Comparison of ENCODE assay signal across 24 cellular contexts in the genomic region with DNA sequence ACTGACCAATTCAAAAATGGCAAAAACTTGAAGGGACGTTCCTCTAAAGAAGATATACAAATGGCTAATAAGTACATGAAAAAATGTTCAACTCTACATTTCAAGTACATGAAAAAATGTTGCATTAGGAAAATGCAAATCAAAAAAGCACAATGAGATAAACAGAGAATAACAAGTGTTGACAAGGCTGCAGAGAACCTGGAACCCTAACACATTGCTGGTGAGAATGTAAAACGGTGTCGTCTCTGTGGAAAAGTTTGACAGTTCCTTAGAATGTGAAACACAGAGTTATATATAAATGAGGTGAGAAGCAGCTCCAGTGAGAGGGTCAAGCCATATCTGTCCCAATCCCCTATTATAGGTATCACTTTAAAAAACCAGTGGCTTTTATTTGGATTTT. TPM values are rescaled to one million over a fixed set of nuclear protein-coding genes. Genes with fewer than 3 reads are reported as not detected.
DNase-seq lines count a peak whose midpoint lies in the region; ATAC-seq, FAIRE-seq and TF ChIP-seq lines count a peak whose summit lies in the region.
"Had no signal": no experiment of that assay in that cellular context is flagged by ENCODE, and none has a peak within 500 bp of the region (broad histone marks: within the 10 kb centered on the region; RNA-seq: fewer than 3 reads in every experiment).

No MANE protein-coding gene starts in this region.

- RAD21 ChIA-PET in GM12878 (lab: Charles Lee; ENCODE audit: unreplicated experiment): no interaction called here

- H3K36me3 Mint-ChIP-seq in activated T-cell treated with anti-CD3 and anti-CD28 coated beads, Interleukin-2, amount 50 U/mL, for 24 hours (ENCODE audit: low read depth): peaks cover 43% of the 10 kb centered on the region
- no peaks in the 10 kb centered on the region for H3K36me3 Mint-ChIP-seq in natural killer cell
- peaks cover 15% of the 10 kb centered on the region for H3K36me3 Mint-ChIP-seq in natural killer cell treated with Interleukin-12 subunit alpha and Interleukin-12 subunit beta and Interleukin-15 and Interleukin-18, amount 100 ng/mL, for 72 hours
- peaks cover 30% of the 10 kb centered on the region for H3K36me3 Mint-ChIP-seq in stimulated activated memory B cell treated with anti-CD40 and anti-IgM and Interleukin-4, amounts not matched to agents 10 μg/mL and 1 μg/mL and 100 μg/mL, for 72 hours

- no peak for TF ChIP-seq EP300 in GM12878 (IDR thresholded peaks at IDR 0.05; ENCODE audit: borderline replicate concordance in 1 of 2, control insufficient read depth in 1 of 2, low read depth in 2 of 2, low read length in 2 of 2)

- no peak for TF ChIP-seq POLR2A in GM12878 (IDR thresholded peaks at IDR 0.05; ENCODE audit: low read depth, low read length)

- H3K9me3 Mint-ChIP-seq in activated T-cell treated with anti-CD3 and anti-CD28 coated beads, Interleukin-2, amount 50 U/mL, for 24 hours: no peaks in the 10 kb centered on the region
- H3K9me3 Mint-ChIP-seq in natural killer cell: no peaks in the 10 kb centered on the region
- H3K9me3 Mint-ChIP-seq in natural killer cell treated with Interleukin-12 subunit alpha and Interleukin-12 subunit beta and Interleukin-15 and Interleukin-18, amount 100 ng/mL, for 72 hours: no peaks in the 10 kb centered on the region
- no peaks in the 10 kb centered on the region for H3K9me3 Mint-ChIP-seq in stimulated activated memory B cell treated with anti-CD40 and anti-IgM and Interleukin-4, amounts not matched to agents 10 μg/mL and 1 μg/mL and 100 μg/mL, for 72 hours

- no peak for DNase-seq in activated T-cell treated with anti-CD3 and anti-CD28 coated beads, Interleukin-2, amount 50 U/mL, for 24 hours
- no peak for DNase-seq in activated T-cell treated with anti-CD3 and anti-CD28 coated beads, Interleukin-2, amount 50 U/mL, for 48 hours
- no peak for DNase-seq in natural killer cell
- no peak for DNase-seq in natural killer cell treated with Interleukin-12 subunit alpha and Interleukin-12 subunit beta and Interleukin-15 and Interleukin-18, amount 100 ng/mL, for 72 hours (ENCODE audit: low spot score)
- no peak for DNase-seq in GM12878 (ENCODE audit: low read depth, low spot score)
- no peak for DNase-seq in 8988T
- no peak for DNase-seq in activated CD8-positive, alpha-beta memory T cell treated with anti-CD3 and anti-CD28 coated beads, Interleukin-2, amount 50 U/mL, for 4 hours
- DNase-seq: BE2C; COR-L47; DMS79 treated with DMSO at 0.1 percent for 48 hours; GM23248; KG1; NCI-H1105 treated with DMSO at 0.1 percent for 48 hours; NCI-H2029 treated with DMSO at 0.1 percent for 48 hours; NCI-H226; NCI-H510A treated with DMSO at 0.1 percent for 48 hours; NCI-H774; NK-92 treated with Interleukin-12 subunit alpha and Interleukin-12 subunit beta, amount 100 ng/mL, for 24 hours; SIG-M5 had no signal

- H3K4me3 Mint-ChIP-seq in activated T-cell treated with anti-CD3 and anti-CD28 coated beads, Interleukin-2, amount 50 U/mL, for 24 hours: no peak overlapping the region
- H3K4me3 Mint-ChIP-seq in natural killer cell: no peak overlapping the region
- no peak overlapping the region for H3K4me3 Mint-ChIP-seq in natural killer cell treated with Interleukin-12 subunit alpha and Interleukin-12 subunit beta and Interleukin-15 and Interleukin-18, amount 100 ng/mL, for 72 hours
- H3K4me3 Mint-ChIP-seq in stimulated activated memory B cell treated with anti-CD40 and anti-IgM and Interleukin-4, amounts not matched to agents 10 μg/mL and 1 μg/mL and 100 μg/mL, for 72 hours: no peak overlapping the region

- in situ Hi-C loops in GM12878 (cut with MboI): no loop called here

- no peaks in the 10 kb centered on the region for H4K20me1 ChIP-seq in GM12878 (ENCODE audit: control insufficient read depth, insufficient read depth)

- no peak for TF ChIP-seq CTCF in natural killer cell (IDR thresholded peaks at IDR 0.05)
- TF ChIP-seq CTCF in GM12878 (IDR thresholded peaks at IDR 0.05 in 2 of 3, conservative IDR thresholded peaks at IDR 0.05 in 1 of 3; ENCODE audit: control insufficient read depth in 2 of 3, extremely low read depth in 1 of 3, insufficient read depth in 1 of 3, low read depth in 3 of 3, low read length in 3 of 3): no peak

- H3K36me3 ChIP-seq in GM12878 (ENCODE audit: control insufficient read depth in 2 of 2, insufficient read depth in 2 of 2, low read length in 1 of 2): peaks cover 0 to 2% of the 10 kb centered on the region in 2 experiments; a peak in 3 of 4 replicates

- H3K9me3 ChIP-seq in GM12878 (replicated peaks; ENCODE audit: control insufficient read depth, insufficient read depth, low read length): no peaks in the 10 kb centered on the region
- H3K9me3 ChIP-seq: BE2C, HAP-1 had no signal

- BruUV-seq in GM12878 (replicated peaks; lab: Mats Ljungman, UMichigan): TSS peak; percentile 14

- no peak overlapping the region for H3K9ac ChIP-seq in GM12878 (ENCODE audit: control insufficient read depth, insufficient read depth, low read length)
- H3K9ac ChIP-seq: GM23248 had no signal

- TF ChIP-seq RAD21 in GM12878 (IDR thresholded peaks at IDR 0.05; ENCODE audit: insufficient read depth, low read depth, low read length): no peak

- CTCF ChIA-PET in GM12878 (lab: Yijun Ruan, JAX): interaction anchor here (1.0 kb wide), 1 partner anchor 211 kb away, joined by 5 read pairs; no protein-coding TSS in a partner anchor

- no peaks in the 10 kb centered on the region for H3K27me3 Mint-ChIP-seq in activated T-cell treated with anti-CD3 and anti-CD28 coated beads, Interleukin-2, amount 50 U/mL, for 24 hours
- H3K27me3 Mint-ChIP-seq in natural killer cell (ENCODE audit: low read depth in 2 of 2): no peaks in the 10 kb centered on the region
- H3K27me3 Mint-ChIP-seq in natural killer cell treated with Interleukin-12 subunit alpha and Interleukin-12 subunit beta and Interleukin-15 and Interleukin-18, amount 100 ng/mL, for 72 hours: no peaks in the 10 kb centered on the region
- H3K27me3 Mint-ChIP-seq in stimulated activated memory B cell treated with anti-CD40 and anti-IgM and Interleukin-4, amounts not matched to agents 10 μg/mL and 1 μg/mL and 100 μg/mL, for 72 hours: no peaks in the 10 kb centered on the region

- 86% methylated on average over 3 of the region's 3 CpGs for WGBS in GM12878 (ENCODE audit: insufficient coverage, insufficient replicate concordance, low lambda C conversion rate, missing lambda C conversion rate)

- POLR2A ChIA-PET in GM12878 (lab: Charles Lee): no interaction called here

- H3K4me2 ChIP-seq in GM12878 (ENCODE audit: control insufficient read depth, insufficient read depth): no peak overlapping the region

- no peaks in the 10 kb centered on the region for H3K4me1 ChIP-seq in GM12878 (ENCODE audit: control insufficient read depth, insufficient read depth, low read length)
- H3K4me1 ChIP-seq: BE2C had no signal

- no peak for FAIRE-seq in GM12878 (lab: Jason Lieb, UNC)
- FAIRE-seq: GM12891 had no signal

- SMC1A ChIA-PET in GM12878 (lab: Charles Lee; ENCODE audit: uncharacterized antibody, unreplicated experiment): interaction anchor here (0.6 to 1.6 kb wide), 2 partner anchors 185 to 211 kb away, joined by 3 to 5 read pairs; no protein-coding TSS in a partner anchor

- no peak for ATAC-seq in natural killer cell
- no peak for ATAC-seq in natural killer cell treated with Interleukin-12 subunit alpha and Interleukin-12 subunit beta and Interleukin-15 and Interleukin-18, amount 100 ng/mL, for 72 hours
- no peak for ATAC-seq in GM12878
- no peak for ATAC-seq in stimulated activated memory B cell treated with anti-CD40 and anti-IgM and Interleukin-4, amounts not matched to agents 10 μg/mL and 1 μg/mL and 100 μg/mL, for 72 hours
- ATAC-seq: Panc1 had no signal

- no peak overlapping the region for H3K27ac ChIP-seq in GM12878 (ENCODE audit: control insufficient read depth, insufficient read depth)
- H3K27ac ChIP-seq: GM23248, HL-60 had no signal

- no peaks in the 10 kb centered on the region for H3K79me2 ChIP-seq in GM12878 (ENCODE audit: control insufficient read depth, insufficient read depth, low read length)

- H3K27ac Mint-ChIP-seq in activated T-cell treated with anti-CD3 and anti-CD28 coated beads, Interleukin-2, amount 50 U/mL, for 24 hours: peak overlapping the region; percentile 47
- H3K27ac Mint-ChIP-seq in natural killer cell: peak overlapping the region; percentile 30 to 32
- no peak overlapping the region for H3K27ac Mint-ChIP-seq in natural killer cell treated with Interleukin-12 subunit alpha and Interleukin-12 subunit beta and Interleukin-15 and Interleukin-18, amount 100 ng/mL, for 72 hours
- peak overlapping the region; percentile 23 for H3K27ac Mint-ChIP-seq in stimulated activated memory B cell treated with anti-CD40 and anti-IgM and Interleukin-4, amounts not matched to agents 10 μg/mL and 1 μg/mL and 100 μg/mL, for 72 hours

- no peak overlapping the region for H3K4me3 ChIP-seq in GM12878
- H3K4me3 ChIP-seq: GM23248, HAP-1 had no signal

- no peak overlapping the region for H2AFZ ChIP-seq in GM12878 (ENCODE audit: control insufficient read depth, low read depth, low read length)
- H2AFZ ChIP-seq: GM23248 had no signal

- H3K27me3 ChIP-seq in GM12878 (replicated peaks in 1 of 2; ENCODE audit: control insufficient read depth in 2 of 2, insufficient read depth in 2 of 2, low read length in 1 of 2): no peaks in the 10 kb centered on the region
- H3K27me3 ChIP-seq: BE2C had no signal

- H3K4me1 Mint-ChIP-seq in activated T-cell treated with anti-CD3 and anti-CD28 coated beads, Interleukin-2, amount 50 U/mL, for 24 hours (ENCODE audit: low read depth): peaks cover 30% of the 10 kb centered on the region
- H3K4me1 Mint-ChIP-seq in natural killer cell: peaks cover 7 to 21% of the 10 kb centered on the region in 2 donors
- peaks cover 10 to 14% of the 10 kb centered on the region in 2 donors for H3K4me1 Mint-ChIP-seq in natural killer cell treated with Interleukin-12 subunit alpha and Interleukin-12 subunit beta and Interleukin-15 and Interleukin-18, amount 100 ng/mL, for 72 hours (ENCODE audit: low read depth in 2 of 2)
- peaks cover 6% of the 10 kb centered on the region for H3K4me1 Mint-ChIP-seq in stimulated activated memory B cell treated with anti-CD40 and anti-IgM and Interleukin-4, amounts not matched to agents 10 μg/mL and 1 μg/mL and 100 μg/mL, for 72 hours

- intact Hi-C loops in natural killer cell (cut with micrococcal nuclease): no loop called here
- intact Hi-C loops in GM12878 (cut with micrococcal nuclease; ENCODE audit: unreplicated experiment): no loop called here

RNA-seq across cellular contexts. Expression of a gene that starts 44.6 kb away (rescaled TPM):
- total RNA-seq in natural killer cell (100 to 1,000 TPM; 163 to 187 (median 180) TPM), GM12878 (2014; rRNA removed) (61.2 and 83.5 TPM in 2 replicates), GM12878 (2014; rRNA removed; fragmentation: Illumina TruSeq; extraction: Trizol) (119 and 132 TPM in 2 replicates), GM12878 (2021) (89.2 and 95.2 TPM in 2 replicates)
- 100 to 1,000 TPM; 104 to 132 TPM for total RNA-seq in natural killer cell treated with Interleukin-12 subunit alpha and Interleukin-12 subunit beta and Interleukin-15 and Interleukin-18, amount 100 ng/mL, for 72 hours
- total RNA-seq in GM12878 (2013; cell fraction: nucleolus; rRNA removed): 98.8 and 100 TPM in 2 replicates
- 36.8 TPM for polyA plus RNA-seq in GM12878 (2011; ENCODE audit: low read depth)
- polyA plus RNA-seq in GM12878 (2011; rRNA removed) (55.7 and 103 TPM in 2 replicates), GM12878 (2014; fragmentation: Illumina TruSeq; extraction: Trizol) (89.9 and 127 TPM in 2 replicates), GM12878 (2014; fragmentation: Nextera tagmentation; extraction: Ambion mirVana) (100 to 1,000 TPM in 1 of 2 experiments, 10 to 100 TPM in 1; 98.2 to 124 TPM), GM12878 (2014; rRNA removed) (46.4 and 56.0 TPM in 2 replicates), GM12878 (2016; fragmentation: Nextera tagmentation; extraction: Ambion mirVana) (100 to 1,000 TPM; 119 to 130 TPM)
- polyA plus RNA-seq in GM12878 (2011; cell fraction: cytosol; rRNA removed): 38.1 and 41.8 TPM in 2 replicates
- polyA plus RNA-seq in GM12878 (2011; cell fraction: nucleus; rRNA removed): 29.9 and 35.9 TPM in 2 replicates
- polyA plus RNA-seq in GM12878 (2012): 97.1 and 116 TPM in 2 replicates
- polyA minus RNA-seq in GM12878 (2011; rRNA and poly(A)+ RNA removed): 16.0 and 32.3 TPM in 2 replicates
- polyA minus RNA-seq in GM12878 (2011; cell fraction: cytosol; rRNA and poly(A)+ RNA removed): 8.3 and 22.2 TPM in 2 replicates
- polyA minus RNA-seq in GM12878 (2011; cell fraction: nucleus; rRNA and poly(A)+ RNA removed): 28.5 and 31.9 TPM in 2 replicates

Comparison
In these comparisons a context has a peak if more than half of its experiments do, and no peak if none do; other contexts are left out.
1. H3K27ac Mint-ChIP-seq: peak in activated T-cell treated with anti-CD3 and anti-CD28 coated beads, Interleukin-2, amount 50 U/mL, for 24 hours (single experiment), natural killer cell (2 of 2) and stimulated activated memory B cell treated with anti-CD40 and anti-IgM and Interleukin-4, amounts not matched to agents 10 μg/mL and 1 μg/mL and 100 μg/mL, for 72 hours (single experiment); none in natural killer cell treated with Interleukin-12 subunit alpha and Interleukin-12 subunit beta and Interleukin-15 and Interleukin-18, amount 100 ng/mL, for 72 hours (0 of 2).